In genomic region chr20:35189223-35189622, GRCh38 we compare ENCODE assay signal across 3 cellular contexts. TPM values are rescaled to one million over a fixed set of nuclear protein-coding genes. Genes with fewer than 3 reads are reported as not detected.
"Had no signal": no experiment of that assay in that cellular context is flagged by ENCODE, and none has a peak within 500 bp of the region (broad histone marks: within the 10 kb centered on the region; RNA-seq: fewer than 3 reads in every experiment).

No MANE protein-coding gene starts in this region.

RNA-seq across cellular contexts. Expression of gene PROCR, which starts 17.4 kb away (rescaled TPM):
- total RNA-seq: neural crest cell had no signal

RNA-seq across cellular contexts. Expression of gene MMP24, which starts 37.3 kb away (rescaled TPM):
- total RNA-seq: naive thymus-derived CD8-positive, alpha-beta T cell; natural killer cell treated with Interleukin-12 subunit alpha and Interleukin-12 subunit beta and Interleukin-15 and Interleukin-18, amount 100 ng/mL, for 72 hours had no signal
